In the genomic region with DNA sequence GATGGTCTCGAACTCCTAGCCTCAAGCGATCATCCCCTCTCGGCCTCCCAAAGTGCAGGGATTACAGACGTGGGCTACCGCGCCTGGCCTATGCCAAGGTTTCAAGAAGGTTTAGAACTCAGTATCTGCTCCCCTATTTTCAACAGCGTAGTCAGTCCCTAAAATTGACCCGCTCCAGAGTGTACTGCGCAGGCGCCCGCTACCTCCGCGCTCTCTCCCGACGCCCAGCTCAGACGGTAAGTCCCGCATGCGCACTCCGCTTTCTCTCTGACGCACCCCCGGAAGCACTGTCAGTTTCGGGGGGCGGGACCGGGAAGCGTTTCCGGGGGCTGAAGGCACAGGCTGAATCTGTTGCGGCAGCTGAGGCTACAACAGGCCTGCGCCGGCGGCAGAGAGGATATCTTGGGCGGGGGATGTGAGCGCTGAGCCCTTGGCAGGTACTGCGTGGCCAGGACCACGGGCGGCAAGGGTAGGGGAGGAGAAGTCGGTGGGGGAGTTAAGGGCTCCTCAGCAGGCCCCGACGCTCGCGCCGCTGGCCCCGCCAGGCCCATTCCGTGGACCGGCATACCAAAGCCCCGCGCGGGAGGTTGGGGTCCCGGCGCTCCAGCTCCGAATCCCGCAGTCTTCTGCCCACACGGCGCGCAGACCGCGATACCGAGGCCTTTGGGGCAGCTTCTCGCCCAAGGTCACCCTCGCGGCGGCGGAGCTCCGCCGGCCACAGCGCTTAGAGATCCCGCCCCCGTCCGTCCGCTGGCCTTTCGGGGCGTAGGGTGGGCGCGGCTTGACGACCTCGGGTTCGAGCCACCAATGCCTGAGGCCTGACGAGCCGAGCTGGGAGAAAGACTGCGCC, we compare ENCODE assay signal across 1 cellular context.
TF ChIP-seq lines count a peak whose summit lies in the region.

Gene ZBTB43 (plus strand): TSS at position 345 of the 850 bp plus-strand sequence. CDS start 27,470 bp downstream, outside the sequence.

TF ChIP-seq in GM12878, 131 proteins besides CTCF, POLR2A, EP300 and RAD21 (continued from another document and continues in another):
- TF ChIP-seq IRF5 (IDR thresholded peaks at IDR 0.05; ENCODE audit: borderline replicate concordance) (no peak), CREB1 (IDR thresholded peaks at IDR 0.05; ENCODE audit: low read depth) (peak; percentile 84), BHLHE40 (IDR thresholded peaks at IDR 0.05; ENCODE audit: borderline replicate concordance in 1 of 2, low read depth in 2 of 2, low read length in 1 of 2) (peak in 1 of 2 experiments; percentile 63; a peak in 2 of 4 replicates), CREM (IDR thresholded peaks at IDR 0.05; ENCODE audit: low read depth) (peak; percentile 76), SIX5 (IDR thresholded peaks at IDR 0.05; ENCODE audit: low read depth, low read length, severe bottlenecking) (peak; percentile 28), HCFC1 (IDR thresholded peaks at IDR 0.05; ENCODE audit: low read length) (peak; percentile 61), HDAC2 (IDR thresholded peaks at IDR 0.05) (no peak), ZBTB4 (CRISPR knock-in tag; IDR thresholded peaks at IDR 0.05) (no peak), GATAD2B (conservative IDR thresholded peaks at IDR 0.05; ENCODE audit: low read depth) (peak; percentile 80), RELA (IDR thresholded peaks at IDR 0.05; ENCODE audit: borderline replicate concordance, partially characterized antibody) (no peak), NRF1 (conservative IDR thresholded peaks at IDR 0.05; ENCODE audit: low read depth, low read length) (peak; percentile 84), NFXL1 (IDR thresholded peaks at IDR 0.05; ENCODE audit: borderline replicate concordance) (no peak), HDAC6 (IDR thresholded peaks at IDR 0.05; ENCODE audit: unreplicated experiment) (no peak), SIN3A (IDR thresholded peaks at IDR 0.05; ENCODE audit: low read depth, low read length) (peak; percentile 80; the same call in 1 of the 2 replicates), CUX1 (IDR thresholded peaks at IDR 0.05; ENCODE audit: insufficient replicate concordance, low read depth, low read length) (no peak), MTA2 (IDR thresholded peaks at IDR 0.05; ENCODE audit: low read depth) (peak; percentile 63), EGR1 (IDR thresholded peaks at IDR 0.05; ENCODE audit: borderline replicate concordance in 1 of 2, low read depth in 2 of 2, low read length in 2 of 2) (peak in 1 of 2 experiments; percentile 60; a peak in 1 of 3 replicates), RUNX3 (IDR thresholded peaks at IDR 0.05; ENCODE audit: low read length) (no peak), EED (IDR thresholded peaks at IDR 0.05; ENCODE audit: low read depth) (0 out of 2 replicates have a peak, but pooled peaks have one; percentile 11), MLLT1 (IDR thresholded peaks at IDR 0.05) (peak; percentile 74; the same call in 1 of the 2 replicates), ZNF274 (IDR thresholded peaks at IDR 0.05; ENCODE audit: insufficient read depth, insufficient read length) (no peak), JUND (IDR thresholded peaks at IDR 0.05; ENCODE audit: low read depth, low read length) (no peak), TCF12 (IDR thresholded peaks at IDR 0.05; ENCODE audit: low read depth, low read length) (peak; percentile 21; the same call in 1 of the 2 replicates), IKZF2 (IDR thresholded peaks at IDR 0.05) (no peak; a peak in 1 of 4 replicates), ZBED1 (IDR thresholded peaks at IDR 0.05; ENCODE audit: borderline replicate concordance) (no peak), TCF3 (IDR thresholded peaks at IDR 0.05; ENCODE audit: borderline replicate concordance, insufficient read depth, low read depth, low read length) (0 out of 2 replicates have a peak, but pooled peaks have one; percentile 40), SMC3 (IDR thresholded peaks at IDR 0.05; ENCODE audit: borderline replicate concordance, low read length) (no peak)
- TF ChIP-seq, protein P1, sequence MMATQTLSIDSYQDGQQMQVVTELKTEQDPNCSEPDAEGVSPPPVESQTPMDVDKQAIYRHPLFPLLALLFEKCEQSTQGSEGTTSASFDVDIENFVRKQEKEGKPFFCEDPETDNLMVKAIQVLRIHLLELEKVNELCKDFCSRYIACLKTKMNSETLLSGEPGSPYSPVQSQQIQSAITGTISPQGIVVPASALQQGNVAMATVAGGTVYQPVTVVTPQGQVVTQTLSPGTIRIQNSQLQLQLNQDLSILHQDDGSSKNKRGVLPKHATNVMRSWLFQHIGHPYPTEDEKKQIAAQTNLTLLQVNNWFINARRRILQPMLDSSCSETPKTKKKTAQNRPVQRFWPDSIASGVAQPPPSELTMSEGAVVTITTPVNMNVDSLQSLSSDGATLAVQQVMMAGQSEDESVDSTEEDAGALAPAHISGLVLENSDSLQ (IDR thresholded peaks at IDR 0.05), result peak; percentile 74
- TF ChIP-seq, protein P2, sequence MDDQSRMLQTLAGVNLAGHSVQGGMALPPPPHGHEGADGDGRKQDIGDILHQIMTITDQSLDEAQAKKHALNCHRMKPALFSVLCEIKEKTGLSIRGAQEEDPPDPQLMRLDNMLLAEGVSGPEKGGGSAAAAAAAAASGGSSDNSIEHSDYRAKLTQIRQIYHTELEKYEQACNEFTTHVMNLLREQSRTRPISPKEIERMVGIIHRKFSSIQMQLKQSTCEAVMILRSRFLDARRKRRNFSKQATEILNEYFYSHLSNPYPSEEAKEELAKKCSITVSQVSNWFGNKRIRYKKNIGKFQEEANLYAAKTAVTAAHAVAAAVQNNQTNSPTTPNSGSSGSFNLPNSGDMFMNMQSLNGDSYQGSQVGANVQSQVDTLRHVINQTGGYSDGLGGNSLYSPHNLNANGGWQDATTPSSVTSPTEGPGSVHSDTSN (IDR thresholded peaks at IDR 0.05; ENCODE audit: insufficient replicate concordance, low read depth, low read length), result no peak
- TF ChIP-seq, protein P3, sequence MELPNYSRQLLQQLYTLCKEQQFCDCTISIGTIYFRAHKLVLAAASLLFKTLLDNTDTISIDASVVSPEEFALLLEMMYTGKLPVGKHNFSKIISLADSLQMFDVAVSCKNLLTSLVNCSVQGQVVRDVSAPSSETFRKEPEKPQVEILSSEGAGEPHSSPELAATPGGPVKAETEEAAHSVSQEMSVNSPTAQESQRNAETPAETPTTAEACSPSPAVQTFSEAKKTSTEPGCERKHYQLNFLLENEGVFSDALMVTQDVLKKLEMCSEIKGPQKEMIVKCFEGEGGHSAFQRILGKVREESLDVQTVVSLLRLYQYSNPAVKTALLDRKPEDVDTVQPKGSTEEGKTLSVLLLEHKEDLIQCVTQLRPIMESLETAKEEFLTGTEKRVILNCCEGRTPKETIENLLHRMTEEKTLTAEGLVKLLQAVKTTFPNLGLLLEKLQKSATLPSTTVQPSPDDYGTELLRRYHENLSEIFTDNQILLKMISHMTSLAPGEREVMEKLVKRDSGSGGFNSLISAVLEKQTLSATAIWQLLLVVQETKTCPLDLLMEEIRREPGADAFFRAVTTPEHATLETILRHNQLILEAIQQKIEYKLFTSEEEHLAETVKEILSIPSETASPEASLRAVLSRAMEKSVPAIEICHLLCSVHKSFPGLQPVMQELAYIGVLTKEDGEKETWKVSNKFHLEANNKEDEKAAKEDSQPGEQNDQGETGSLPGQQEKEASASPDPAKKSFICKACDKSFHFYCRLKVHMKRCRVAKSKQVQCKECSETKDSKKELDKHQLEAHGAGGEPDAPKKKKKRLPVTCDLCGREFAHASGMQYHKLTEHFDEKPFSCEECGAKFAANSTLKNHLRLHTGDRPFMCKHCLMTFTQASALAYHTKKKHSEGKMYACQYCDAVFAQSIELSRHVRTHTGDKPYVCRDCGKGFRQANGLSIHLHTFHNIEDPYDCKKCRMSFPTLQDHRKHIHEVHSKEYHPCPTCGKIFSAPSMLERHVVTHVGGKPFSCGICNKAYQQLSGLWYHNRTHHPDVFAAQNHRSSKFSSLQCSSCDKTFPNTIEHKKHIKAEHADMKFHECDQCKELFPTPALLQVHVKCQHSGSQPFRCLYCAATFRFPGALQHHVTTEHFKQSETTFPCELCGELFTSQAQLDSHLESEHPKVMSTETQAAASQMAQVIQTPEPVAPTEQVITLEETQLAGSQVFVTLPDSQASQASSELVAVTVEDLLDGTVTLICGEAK (IDR thresholded peaks at IDR 0.05; ENCODE audit: borderline replicate concordance), result peak; percentile 95
- TF ChIP-seq, protein P4, sequence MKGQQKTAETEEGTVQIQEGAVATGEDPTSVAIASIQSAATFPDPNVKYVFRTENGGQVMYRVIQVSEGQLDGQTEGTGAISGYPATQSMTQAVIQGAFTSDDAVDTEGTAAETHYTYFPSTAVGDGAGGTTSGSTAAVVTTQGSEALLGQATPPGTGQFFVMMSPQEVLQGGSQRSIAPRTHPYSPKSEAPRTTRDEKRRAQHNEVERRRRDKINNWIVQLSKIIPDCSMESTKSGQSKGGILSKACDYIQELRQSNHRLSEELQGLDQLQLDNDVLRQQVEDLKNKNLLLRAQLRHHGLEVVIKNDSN (IDR thresholded peaks at IDR 0.05; ENCODE audit: borderline replicate concordance, extremely low read length, insufficient read depth, low read depth, low read length), result no peak
- TF ChIP-seq, protein P5, sequence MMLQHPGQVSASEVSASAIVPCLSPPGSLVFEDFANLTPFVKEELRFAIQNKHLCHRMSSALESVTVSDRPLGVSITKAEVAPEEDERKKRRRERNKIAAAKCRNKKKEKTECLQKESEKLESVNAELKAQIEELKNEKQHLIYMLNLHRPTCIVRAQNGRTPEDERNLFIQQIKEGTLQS (IDR thresholded peaks at IDR 0.05; ENCODE audit: borderline replicate concordance, extremely low read depth, low read depth, low read length), result no peak
